Comparison of ENCODE assay signal across 8 cellular contexts in genomic region chr13:57624565-57625435, GRCh38. TPM values are rescaled to one million over a fixed set of nuclear protein-coding genes. Genes with fewer than 3 reads are reported as not detected.
DNase-seq lines count a peak whose midpoint lies in the region; ATAC-seq and TF ChIP-seq lines count a peak whose summit lies in the region.

No MANE protein-coding gene starts in this region.

- H3K9me3 Mint-ChIP-seq in MCF 10A (ENCODE audit: unreplicated experiment) = no peaks in the 10 kb centered on the region

- peaks cover 57% of the 10 kb centered on the region for H3K27me3 Mint-ChIP-seq in MCF 10A (ENCODE audit: insufficient read depth, unreplicated experiment)

- ATAC-seq in HG03196 (IDR thresholded peaks at IDR 0.05; ENCODE audit: unreplicated experiment) = peak; percentile 48
- ATAC-seq in left lung = peak; percentile 74
- ATAC-seq in GM19397 (IDR thresholded peaks at IDR 0.05; ENCODE audit: unreplicated experiment) = no peak

- H3K4me1 ChIP-seq in left lung = peaks cover 0 to 3% of the 10 kb centered on the region in 2 donors

- no peak overlapping the region for H3K4me3 Mint-ChIP-seq in MCF 10A (ENCODE audit: unreplicated experiment)

- BruUV-seq in MCF 10A (replicated peaks; lab: Mats Ljungman, UMichigan) = no TSS peak

- no peaks in the 10 kb centered on the region for H3K36me3 ChIP-seq in left lung

- no peak overlapping the region for H3K27ac Mint-ChIP-seq in MCF 10A (ENCODE audit: low read depth, unreplicated experiment)

- no peaks in the 10 kb centered on the region for H3K4me1 Mint-ChIP-seq in MCF 10A (ENCODE audit: insufficient read depth, unreplicated experiment)

- no peaks in the 10 kb centered on the region for H3K36me3 Mint-ChIP-seq in MCF 10A (ENCODE audit: insufficient read depth, unreplicated experiment)

- H3K9me3 ChIP-seq in left lung = no peaks in the 10 kb centered on the region

- peaks cover 3 to 32% of the 10 kb centered on the region in 2 donors for H3K27me3 ChIP-seq in left lung

- peak; percentile 31 for DNase-seq in GM10248 (ENCODE audit: extremely low spot score)
- peak; percentile 39 to 80 for DNase-seq in NCI-H526 (lab: John Stamatoyannopoulos, UW)
- peak; percentile 82 for DNase-seq in MCF 10A (ENCODE audit: unreplicated experiment)
- DNase-seq in left lung = no peak
- no peak for DNase-seq in T1000 (lab: John Stamatoyannopoulos, UW)

- TF ChIP-seq CTCF in 22Rv1 (IDR thresholded peaks at IDR 0.05) = peak; percentile 92
- TF ChIP-seq CTCF in GM10248 (IDR thresholded peaks at IDR 0.05; ENCODE audit: control extremely low read depth, extremely low read depth, low read depth, missing control alignments) = peak; percentile 80
- peak; percentile 59 for TF ChIP-seq CTCF in MCF 10A (IDR thresholded peaks at IDR 0.05; ENCODE audit: unreplicated experiment)
- TF ChIP-seq CTCF in left lung (IDR thresholded peaks at IDR 0.05) = peak; percentile 71 to 79

- intact Hi-C loops in MCF 10A (cut with micrococcal nuclease) = loop anchor here (5.0 kb wide), 1 partner anchor 1338 kb away; no protein-coding TSS in a partner anchor
- intact Hi-C loops in left lung (cut with DNase I) = no loop called here

- H3K4me3 ChIP-seq in left lung = no peak overlapping the region

- H3K27ac ChIP-seq in 22Rv1 (no peak overlapping the region), left lung (no peak overlapping the region)

- POLR2A ChIA-PET in GM10248 (lab: Yijun Ruan, JAX) (no interaction called here), MCF 10A (lab: Yijun Ruan, JAX) (interaction anchor here (0.5 kb wide), 1 partner anchor 205 kb away, joined by 3 read pairs; no protein-coding TSS in a partner anchor)

- CTCF ChIA-PET in GM10248 (lab: Yijun Ruan, JAX) = interaction anchor here (0.7 to 2.9 kb wide), 33 partner anchors 9 to 1767 kb away, joined by 3 to 46 read pairs (median 3); no protein-coding TSS in a partner anchor
- CTCF ChIA-PET in MCF 10A (lab: Yijun Ruan, JAX) = interaction anchor here (0.5 to 1.9 kb wide), 48 partner anchors 8 to 1991 kb away, joined by 3 to 12 read pairs (median 3); no protein-coding TSS in a partner anchor

RNA-seq across cellular contexts. Expression of gene PCDH17, which starts 6.7 kb away (rescaled TPM):
- total RNA-seq in MCF 10A (2022) = not detected in 2 replicates
- 10 to 100 TPM; 31.5 to 44.1 TPM for total RNA-seq in left lung

Comparison
In these comparisons a context has a peak if more than half of its experiments do, and no peak if none do; other contexts are left out.
1. DNase-seq: peak in GM10248 (single experiment), NCI-H526 (2 of 2) and MCF 10A (single experiment); none in left lung (0 of 2) and T1000 (single experiment).
2. RNA of gene PCDH17, which starts 6.7 kb away (total RNA-seq): 31.5 to 44.1 TPM in left lung; not detected in MCF 10A; every median in the first group is over 10 times any median in the second.
3. Peak in every context shown above with its lines, with median percentiles within 50 percentile points of each other: CTCF ChIP-seq.